ENCODE assay signal across 11 cellular contexts in genomic region chr12:7310070-7310469, GRCh38. TPM values are rescaled to one million over a fixed set of nuclear protein-coding genes. Genes with fewer than 3 reads are reported as not detected.
"Had no signal": no experiment of that assay in that cellular context is flagged by ENCODE, and none has a peak within 500 bp of the region (broad histone marks: within the 10 kb centered on the region; RNA-seq: fewer than 3 reads in every experiment).

No MANE protein-coding gene starts in this region.

- H3K36me3 ChIP-seq: HAP-1 had no signal

- H3K4me3 ChIP-seq: GM23248, GM23338, HAP-1 had no signal

- H3K9me3 ChIP-seq: HAP-1 had no signal

- H3K27ac ChIP-seq: GM23248 had no signal

- FAIRE-seq: H1, H54 had no signal

- H3K4me2 ChIP-seq: GM23338 had no signal

- H3K4me1 Mint-ChIP-seq: GM23338 had no signal

- H3K9me3 Mint-ChIP-seq: H9, HFFc6 had no signal

- ATAC-seq: GM23338, HCT116 had no signal

- H3K9ac ChIP-seq: GM23248 had no signal

- H2AFZ ChIP-seq: GM23248, GM23338 had no signal

- DNase-seq: GM23248, GOT3, H7, H9, HFFc6 had no signal

- H3K27ac Mint-ChIP-seq: GM23338, H9, HFFc6 had no signal

- H3K4me3 Mint-ChIP-seq: GM23338, H9, HFFc6 had no signal

- H3K4me1 ChIP-seq: HAP-1 had no signal

RNA-seq across cellular contexts. Expression of gene ACSM4, which starts 6.2 kb away (rescaled TPM):
- total RNA-seq: GM23248, GM23338, H1, H4, H9, HFFc6 had no signal
- polyA plus RNA-seq: GM23248, GM23338, H1 had no signal
